ENCODE assay signal across 27 cellular contexts in the genomic region with DNA sequence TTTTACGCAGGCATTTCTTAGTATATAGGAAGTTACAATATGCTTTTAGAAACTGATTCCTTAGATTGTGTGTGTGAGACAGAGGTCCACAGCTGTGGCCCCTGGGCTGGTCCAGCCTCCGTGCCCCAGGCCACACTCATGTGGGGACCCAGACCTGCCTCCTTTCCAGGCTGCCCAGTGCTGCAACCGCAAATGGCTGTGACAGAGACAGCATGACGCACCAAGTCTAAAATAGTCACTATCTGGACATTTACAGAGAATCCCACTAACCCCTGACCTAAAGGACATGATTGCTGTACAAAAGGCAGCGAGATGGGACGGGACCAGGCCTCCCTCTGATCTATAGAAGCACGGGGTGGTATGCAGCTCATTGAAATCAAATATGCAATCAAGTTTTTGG.
"Had no signal": no experiment of that assay in that cellular context is flagged by ENCODE, and none has a peak within 500 bp of the region (broad histone marks: within the 10 kb centered on the region; RNA-seq: fewer than 3 reads in every experiment).

No MANE protein-coding gene starts in this region.

- H3K27ac ChIP-seq: HL-60, KMS-11, RWPE1 had no signal

- H3K4me1 Mint-ChIP-seq: IgD-negative memory B cell, T-cell had no signal

- H3K36me3 Mint-ChIP-seq: T-cell had no signal

- H3K4me3 ChIP-seq: K562 had no signal

- H3K4me3 Mint-ChIP-seq: IgD-negative memory B cell, T-cell had no signal

- ATAC-seq: K562, T-cell had no signal

- DNase-seq: Kasumi-1, MV-4-11, NCI-H1092, NCI-H1105 treated with DMSO at 0.1 percent for 48 hours, NCI-H1417 treated with DMSO at 0.1 percent for 48 hours, NCI-H146, NCI-H1694 treated with DMSO at 0.1 percent for 48 hours, NCI-H1930, NCI-H2081, NCI-H2107, NCI-H2171, NCI-H226, NCI-H446, NCI-H510A, NCI-H524 treated with DMSO at 0.1 percent for 48 hours, NCI-H69, NCI-H774, SHP77, SK-N-SH, SW 1271, T-cell had no signal

- H3K9ac ChIP-seq: KMS-11, SK-N-SH had no signal

- FAIRE-seq: K562, RCC 7860 had no signal

- H3K4me2 ChIP-seq: KMS-11, SK-N-SH had no signal

- H3K27ac Mint-ChIP-seq: T-cell had no signal
